31 cellular contexts compared by ENCODE assay signal in the genomic region with DNA sequence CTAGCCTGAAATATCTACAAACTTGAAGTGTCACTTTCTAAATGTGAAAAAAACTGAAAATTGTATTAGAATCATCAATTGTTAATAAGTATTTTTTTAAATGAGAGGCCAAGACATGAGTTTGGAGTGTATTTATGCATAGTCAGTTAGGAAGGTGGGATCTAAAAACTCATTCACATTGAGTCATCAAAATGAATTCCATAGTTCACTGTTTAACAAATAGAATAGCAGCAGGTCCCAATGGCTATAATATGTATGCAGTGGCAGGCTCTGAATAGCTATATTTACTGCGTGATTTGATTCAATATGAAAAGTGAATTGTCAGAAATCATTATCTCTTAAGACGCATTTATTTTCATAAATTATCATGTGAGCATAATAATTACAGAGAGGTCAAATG.
"Had no signal": no experiment of that assay in that cellular context is flagged by ENCODE, and none has a peak within 500 bp of the region (broad histone marks: within the 10 kb centered on the region; RNA-seq: fewer than 3 reads in every experiment).

No MANE protein-coding gene starts in this region.

- H3K4me3 ChIP-seq: SJSA1 had no signal

- DNase-seq: activated CD4-positive, alpha-beta T cell treated with anti-CD3 and anti-CD28 coated beads, Interleukin-2, amount 10 ng/mL, durations not matched to agents 24 days and 14 days; activated CD4-positive, alpha-beta T cell treated with anti-CD3 and anti-CD28 coated beads, Interleukin-2, amount 50 U/mL, for 48 hours; activated CD8-positive, alpha-beta memory T cell treated with anti-CD3 and anti-CD28 coated beads, Interleukin-2, amount 50 U/mL, for 4 hours; activated gamma-delta T cell treated with Interleukin-2 at 50 U/mL for 16 hours; activated naive CD4-positive, alpha-beta T cell treated with anti-CD3 and anti-CD28 coated beads for 36 hours; activated T-cell treated with anti-CD3 and anti-CD28 coated beads for 4 hours; activated T-cell treated with anti-CD3 and anti-CD28 coated beads, Interleukin-2, amount 50 U/mL, for 4 hours; anterior cingulate cortex; caudate nucleus; cerebellar nuclear complex; Karpas-422; KBM-7; NCI-H1105; NCI-H1436; NCI-H1694; NCI-H1930; NCI-H2081 treated with DMSO at 0.1 percent for 48 hours; NCI-H345; NCI-H510A; NCI-H526; RPMI8226; SHP77 treated with DMSO at 0.1 percent for 48 hours; SW 1271; T-helper 1 cell; T-helper 2 cell; T-helper 9 cell had no signal

- H3K27ac Mint-ChIP-seq: activated CD4-positive, alpha-beta T cell treated with anti-CD3 and anti-CD28 coated beads, Interleukin-2, amount 10 ng/mL, durations not matched to agents 24 days and 14 days; activated naive CD4-positive, alpha-beta T cell treated with anti-CD3 and anti-CD28 coated beads for 36 hours; activated naive CD4-positive, alpha-beta T cell treated with anti-CD3 and anti-CD28 coated beads, Interleukin-2, amount 50 U/mL, for 72 hours; activated T-helper 1 cell treated with anti-CD3 and anti-CD28 coated beads, Interleukin-12 subunit alpha, Interleukin-12 subunit beta, Interleukin-2, Interleukin-4 antibody, amounts not matched to agents 30 ng/mL and 10 ng/mL and 1 ng/mL, durations not matched to agents 14 hours and 24 hours and 36 hours; brain had no signal

- H3K4me3 Mint-ChIP-seq: activated CD4-positive, alpha-beta T cell treated with anti-CD3 and anti-CD28 coated beads, Interleukin-2, amount 10 ng/mL, durations not matched to agents 24 days and 14 days; activated naive CD4-positive, alpha-beta T cell treated with anti-CD3 and anti-CD28 coated beads for 36 hours; activated T-cell treated with anti-CD3 and anti-CD28 coated beads, Interleukin-2, amount 50 U/mL, for 4 hours; activated T-helper 1 cell treated with anti-CD3 and anti-CD28 coated beads, Interleukin-12 subunit alpha, Interleukin-12 subunit beta, Interleukin-2, Interleukin-4 antibody, amounts not matched to agents 30 ng/mL and 10 ng/mL and 1 ng/mL, durations not matched to agents 14 hours and 24 hours and 36 hours; brain had no signal

- H3K9me3 Mint-ChIP-seq: activated CD4-positive, alpha-beta T cell treated with anti-CD3 and anti-CD28 coated beads, Interleukin-2, amount 10 ng/mL, durations not matched to agents 24 days and 14 days; activated naive CD4-positive, alpha-beta T cell treated with anti-CD3 and anti-CD28 coated beads for 36 hours; activated naive CD4-positive, alpha-beta T cell treated with anti-CD3 and anti-CD28 coated beads, Interleukin-2, amount 50 U/mL, for 72 hours; activated T-cell treated with anti-CD3 and anti-CD28 coated beads, Interleukin-2, amount 50 U/mL, for 4 hours; activated T-helper 1 cell treated with anti-CD3 and anti-CD28 coated beads, Interleukin-12 subunit alpha, Interleukin-12 subunit beta, Interleukin-2, Interleukin-4 antibody, amounts not matched to agents 30 ng/mL and 10 ng/mL and 1 ng/mL, durations not matched to agents 14 hours and 24 hours and 36 hours; brain had no signal

- H3K36me3 Mint-ChIP-seq: activated naive CD4-positive, alpha-beta T cell treated with anti-CD3 and anti-CD28 coated beads, Interleukin-2, amount 50 U/mL, for 72 hours; brain had no signal

- H3K4me1 Mint-ChIP-seq: activated CD4-positive, alpha-beta T cell treated with anti-CD3 and anti-CD28 coated beads, Interleukin-2, amount 10 ng/mL, durations not matched to agents 24 days and 14 days had no signal

- H3K9me3 ChIP-seq: SJSA1 had no signal

- H3K27me3 Mint-ChIP-seq: activated CD4-positive, alpha-beta T cell treated with anti-CD3 and anti-CD28 coated beads, Interleukin-2, amount 10 ng/mL, durations not matched to agents 24 days and 14 days had no signal

- H3K27me3 ChIP-seq: SJSA1 had no signal

- H3K4me1 ChIP-seq: SJSA1 had no signal

- H3K27ac ChIP-seq: SJSA1 had no signal

- ATAC-seq: activated naive CD4-positive, alpha-beta T cell treated with anti-CD3 and anti-CD28 coated beads, Interleukin-2, amount 50 U/mL, for 72 hours; activated T-cell treated with anti-CD3 and anti-CD28 coated beads, Interleukin-2, amount 50 U/mL, for 4 hours; Panc1 had no signal

- H3K36me3 ChIP-seq: SJSA1 had no signal
